ENCODE assay signal across 9 cellular contexts in the genomic region with DNA sequence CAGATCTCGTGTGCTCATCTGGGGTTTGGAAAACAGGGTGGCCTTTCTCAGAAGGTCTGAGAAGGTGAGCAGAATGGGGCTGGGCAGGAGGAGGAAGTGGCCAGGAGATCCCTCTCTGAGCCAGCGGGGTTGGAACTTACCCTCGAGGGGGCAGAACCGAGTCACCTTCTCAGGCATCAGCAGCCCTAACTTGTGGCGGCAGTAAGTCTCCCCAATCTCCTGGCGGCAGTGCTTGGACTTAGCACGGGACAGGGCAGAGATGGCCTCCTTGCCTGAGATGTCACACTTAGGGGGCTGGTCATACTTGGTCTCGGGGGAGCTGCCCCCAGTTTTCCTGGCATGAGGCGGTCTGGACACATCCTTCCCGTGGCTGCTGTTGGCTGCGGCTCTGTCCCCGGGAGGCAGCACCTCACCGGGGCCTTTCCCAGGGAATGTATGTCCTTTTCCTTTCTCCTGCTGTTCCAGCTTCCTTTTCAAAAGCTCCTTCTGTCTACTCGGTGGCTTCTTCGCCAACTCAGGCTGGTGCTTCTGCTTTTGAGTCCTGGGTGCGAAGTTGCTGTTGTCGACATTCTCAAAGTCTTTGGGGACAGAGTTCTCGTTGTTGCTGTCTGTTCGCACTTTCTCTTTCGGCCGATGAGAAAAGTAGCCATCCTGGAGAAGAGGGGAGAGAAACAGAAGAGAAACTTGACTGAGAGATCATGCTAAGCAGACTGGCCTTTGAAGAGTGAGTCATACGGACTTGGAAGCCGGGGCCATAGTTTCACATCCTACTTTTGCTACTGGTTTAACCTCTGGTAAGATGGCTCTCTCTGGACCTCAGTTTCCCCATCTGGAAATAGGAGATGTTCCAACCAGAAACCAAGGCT.
DNase-seq lines count a peak whose midpoint lies in the region; ATAC-seq and FAIRE-seq lines count a peak whose summit lies in the region.
"Had no signal": no experiment of that assay in that cellular context is flagged by ENCODE, and none has a peak within 500 bp of the region (broad histone marks: within the 10 kb centered on the region; RNA-seq: fewer than 3 reads in every experiment).

No MANE protein-coding gene starts in this region.

- peaks cover 50% of the 10 kb centered on the region for H3K36me3 ChIP-seq in BLaER1

- H3K4me3 ChIP-seq in BLaER1: no peak overlapping the region

- peak; percentile 72 for ATAC-seq in GM19395 (IDR thresholded peaks at IDR 0.05; ENCODE audit: unreplicated experiment)
- ATAC-seq in HG03558 (IDR thresholded peaks at IDR 0.05; ENCODE audit: extremely low read depth, unreplicated experiment): peak; percentile 77

- H3K9me3 ChIP-seq in BLaER1: no peaks in the 10 kb centered on the region

- FAIRE-seq in RCC 7860 (lab: Jason Lieb, UNC): no peak
- FAIRE-seq: keratinocyte had no signal

- H3K4me2 ChIP-seq in BLaER1: peak overlapping the region; percentile 64

- peaks cover 67% of the 10 kb centered on the region for H3K4me1 ChIP-seq in BLaER1

- DNase-seq in germinal center (ENCODE audit: low spot score) (peak; percentile 60), NCI-H526 (lab: John Stamatoyannopoulos, UW) (no peak), RCC 7860 (ENCODE audit: low spot score) (no peak), NCI-H2227 (lab: John Stamatoyannopoulos, UW; ENCODE audit: unreplicated experiment) (no peak)
- no peak for DNase-seq in activated CD4-positive, alpha-beta T cell treated with anti-CD3 and anti-CD28 coated beads for 48 hours

- H3K9ac ChIP-seq in BLaER1: peak overlapping the region; percentile 46

- peaks cover 100% of the 10 kb centered on the region for H4K20me1 ChIP-seq in BLaER1

- H3K27ac ChIP-seq in BLaER1: peak overlapping the region; percentile 57

- H3K27me3 ChIP-seq in BLaER1: no peaks in the 10 kb centered on the region
